Comparison of ENCODE assay signal across 1 cellular context in genomic region chr5:115343855-115344254, GRCh38.
TF ChIP-seq lines count a peak whose summit lies in the region.

No MANE protein-coding gene starts in this region.

TF ChIP-seq in WTC11, 78 proteins besides CTCF, POLR2A, EP300 and RAD21 (continued from another document):
- no peak for TF ChIP-seq ARID4B (CRISPR knock-in tag; IDR thresholded peaks at IDR 0.05; ENCODE audit: borderline replicate concordance)
